In genomic region chr5:119243888-119244287, GRCh38 we compare ENCODE assay signal across 22 cellular contexts.
DNase-seq lines count a peak whose midpoint lies in the region; ATAC-seq and TF ChIP-seq lines count a peak whose summit lies in the region.
"Had no signal": no experiment of that assay in that cellular context is flagged by ENCODE, and none has a peak within 500 bp of the region (broad histone marks: within the 10 kb centered on the region; RNA-seq: fewer than 3 reads in every experiment).

No MANE protein-coding gene starts in this region.

- 90 to 100% methylated on average over 2 to 3 of the region's 3 CpGs for WGBS in endodermal cell (ENCODE audit: insufficient coverage in 1 of 2, insufficient read length in 1 of 2), 2 experiments

- ATAC-seq in activated B cell treated with CpG ODN at 0.5 μM for 24 hours (ENCODE audit: low read depth): no peak
- no peak for ATAC-seq in naive B cell (ENCODE audit: low read depth in 2 of 2)

- H3K4me1 Mint-ChIP-seq in activated B cell treated with CpG ODN at 0.5 μM for 24 hours (no peaks in the 10 kb centered on the region), endodermal cell (peaks cover 6% of the 10 kb centered on the region), naive B cell (peaks cover 0 to 2% (median 0%) of the 10 kb centered on the region in 3 donors)
- H3K4me1 Mint-ChIP-seq: B cell had no signal

- no peak overlapping the region for H3K4me2 ChIP-seq in PC-9
- H3K4me2 ChIP-seq: KMS-11 had no signal

- no peaks in the 10 kb centered on the region for H3K9me2 ChIP-seq in PC-9 (ENCODE audit: insufficient read depth)

- no peaks in the 10 kb centered on the region for H3K27me3 ChIP-seq in endodermal cell (ENCODE audit: control insufficient read depth, insufficient read depth, low read length, poor library complexity, severe bottlenecking)
- no peaks in the 10 kb centered on the region for H3K27me3 ChIP-seq in PC-9 (ENCODE audit: insufficient read depth, low read depth)

- CTCF ChIA-PET in activated B cell treated with CpG ODN at 0.5 μM for 24 hours (lab: Charles Lee) (no interaction called here), PC-9 (lab: Charles Lee) (no interaction called here)

- no peak for TF ChIP-seq CTCF in activated B cell treated with CpG ODN at 0.5 μM for 24 hours (IDR thresholded peaks at IDR 0.05)
- TF ChIP-seq CTCF in endodermal cell (conservative IDR thresholded peaks at IDR 0.05): no peak
- no peak for TF ChIP-seq CTCF in PC-9 (conservative IDR thresholded peaks at IDR 0.05)

- H3K9me3 Mint-ChIP-seq in activated B cell treated with CpG ODN at 0.5 μM for 24 hours: no peaks in the 10 kb centered on the region
- no peaks in the 10 kb centered on the region for H3K9me3 Mint-ChIP-seq in endodermal cell
- H3K9me3 Mint-ChIP-seq in naive B cell: no peaks in the 10 kb centered on the region

- H3F3A ChIP-seq in PC-9 (ENCODE audit: insufficient read depth, low read depth): no peaks in the 10 kb centered on the region

- H3K4me1 ChIP-seq in endodermal cell (ENCODE audit: control insufficient read depth, insufficient read depth, low read length): no peaks in the 10 kb centered on the region
- no peaks in the 10 kb centered on the region for H3K4me1 ChIP-seq in PC-9 (replicated peaks; ENCODE audit: insufficient read depth)
- H3K4me1 ChIP-seq: Caco-2 had no signal

- peaks cover 49% of the 10 kb centered on the region for H3K36me3 ChIP-seq in endodermal cell (ENCODE audit: control insufficient read depth, insufficient read depth, low read length)
- no peaks in the 10 kb centered on the region for H3K36me3 ChIP-seq in PC-9 (ENCODE audit: low read depth)
- H3K36me3 ChIP-seq: HAP-1 had no signal

- H3K36me3 Mint-ChIP-seq in activated B cell treated with CpG ODN at 0.5 μM for 24 hours (ENCODE audit: low read depth) (peaks cover 44% of the 10 kb centered on the region), endodermal cell (ENCODE audit: low read depth) (peaks cover 12% of the 10 kb centered on the region), naive B cell (peaks cover 0 to 25% of the 10 kb centered on the region in 2 donors)

- no peaks in the 10 kb centered on the region for H4K20me1 ChIP-seq in PC-9 (ENCODE audit: insufficient read depth)

- BruUV-seq in PC-9 (replicated peaks; lab: Mats Ljungman, UMichigan): no TSS peak

- H3K27ac ChIP-seq in endodermal cell (ENCODE audit: low read depth, low read length): no peak overlapping the region
- H3K27ac ChIP-seq in PC-9: no peak overlapping the region
- H3K27ac ChIP-seq: KMS-11 had no signal

- no peaks in the 10 kb centered on the region for H3K79me2 ChIP-seq in PC-9 (ENCODE audit: low read depth)

- no peak overlapping the region for H2AFZ ChIP-seq in PC-9

- H3K27me3 Mint-ChIP-seq in activated B cell treated with CpG ODN at 0.5 μM for 24 hours (no peaks in the 10 kb centered on the region), endodermal cell (ENCODE audit: insufficient read depth) (no peaks in the 10 kb centered on the region), naive B cell (no peaks in the 10 kb centered on the region)
- H3K27me3 Mint-ChIP-seq: B cell; CD4-positive, CD25-positive, alpha-beta regulatory T cell had no signal

- H3K4me3 Mint-ChIP-seq in activated B cell treated with CpG ODN at 0.5 μM for 24 hours (no peak overlapping the region), endodermal cell (no peak overlapping the region), naive B cell (no peak overlapping the region)
- H3K4me3 Mint-ChIP-seq: B cell; CD4-positive, CD25-positive, alpha-beta regulatory T cell had no signal

- POLR2A ChIA-PET in activated B cell treated with CpG ODN at 0.5 μM for 24 hours (lab: Charles Lee): no interaction called here
- POLR2A ChIA-PET in PC-9 (lab: Charles Lee; ENCODE audit: unreplicated experiment): interaction anchor here (0.5 kb wide), 1 partner anchor 128 kb away, joined by 9 read pairs; no protein-coding TSS in a partner anchor

- H3K9me3 ChIP-seq in endodermal cell (ENCODE audit: control insufficient read depth, low read length) (no peaks in the 10 kb centered on the region), PC-9 (ENCODE audit: insufficient read depth, low read depth) (no peaks in the 10 kb centered on the region)
- H3K9me3 ChIP-seq: Caco-2, HAP-1 had no signal

- intact Hi-C loops in activated B cell treated with CpG ODN at 0.5 μM for 24 hours (cut with micrococcal nuclease) (no loop called here), PC-9 (cut with micrococcal nuclease; ENCODE audit: unreplicated experiment) (no loop called here)

- H3K4me3 ChIP-seq in endodermal cell (ENCODE audit: low read length): no peak overlapping the region
- no peak overlapping the region for H3K4me3 ChIP-seq in PC-9
- H3K4me3 ChIP-seq: HAP-1 had no signal

- H3K27ac Mint-ChIP-seq in activated B cell treated with CpG ODN at 0.5 μM for 24 hours (peak overlapping the region; percentile 3), endodermal cell (peak overlapping the region; percentile 14), naive B cell (peak overlapping the region in 5 of 6 donors; percentile 3 to 77 (median 9))
- H3K27ac Mint-ChIP-seq: B cell; CD4-positive, CD25-positive, alpha-beta regulatory T cell had no signal

- H3K9ac ChIP-seq in endodermal cell (ENCODE audit: extremely low read depth, low read length, poor library complexity, severe bottlenecking): no peak overlapping the region
- H3K9ac ChIP-seq: KMS-11 had no signal

- DNase-seq in DMS53 (lab: John Stamatoyannopoulos, UW): peak; percentile 35
- no peak for DNase-seq in DMS53 treated with DMSO at 0.1 percent for 48 hours (lab: John Stamatoyannopoulos, UW; ENCODE audit: unreplicated experiment)
- DNase-seq in activated B cell treated with CpG ODN at 0.5 μM for 24 hours: no peak
- no peak for DNase-seq in endodermal cell
- no peak for DNase-seq in naive B cell
- no peak for DNase-seq in PC-9
- DNase-seq in superior temporal gyrus (ENCODE audit: extremely low spot score): no peak
- DNase-seq in MV-4-11 (lab: John Stamatoyannopoulos, UW): no peak
- DNase-seq: 8988T; Caco-2; CD4-positive, CD25-positive, alpha-beta regulatory T cell; DMS153; NCI-H1048; NCI-H1436 treated with DMSO at 0.1 percent for 48 hours; NCI-H2029; NCI-H345; NCI-H524 treated with DMSO at 0.1 percent for 48 hours; OCI-M1; RPMI8226 had no signal
